Comparison of ENCODE assay signal across 11 cellular contexts in the genomic region with DNA sequence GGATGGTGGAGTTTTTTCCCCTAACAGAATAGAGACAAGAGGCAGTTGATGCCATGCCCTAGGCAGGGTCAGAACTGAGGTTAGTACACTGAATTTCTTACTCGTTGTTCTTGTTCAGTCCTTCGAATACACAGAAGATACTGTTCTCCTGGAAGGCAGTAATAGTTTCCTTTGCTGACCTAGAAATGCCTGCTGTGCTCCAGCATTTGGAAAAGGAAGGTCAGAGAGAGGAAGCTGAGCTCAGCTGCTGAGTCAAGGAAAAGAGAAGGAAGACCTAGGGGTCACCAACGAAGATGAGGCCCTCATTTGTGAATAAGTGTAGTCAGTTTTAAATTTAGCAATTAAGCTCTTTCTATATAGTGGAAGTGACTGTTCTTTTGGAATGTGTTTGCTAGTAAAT.
DNase-seq lines count a peak whose midpoint lies in the region; ATAC-seq and TF ChIP-seq lines count a peak whose summit lies in the region.
"Had no signal": no experiment of that assay in that cellular context is flagged by ENCODE, and none has a peak within 500 bp of the region (broad histone marks: within the 10 kb centered on the region; RNA-seq: fewer than 3 reads in every experiment).

No MANE protein-coding gene starts in this region.

- peaks cover 17 to 32% of the 10 kb centered on the region in 2 donors for H3K4me1 ChIP-seq in ascending aorta
- H3K4me1 ChIP-seq in right atrium auricular region = peaks cover 0 to 48% of the 10 kb centered on the region in 2 donors

- H3K27me3 Mint-ChIP-seq in activated naive CD8-positive, alpha-beta T cell treated with anti-CD3 and anti-CD28 coated beads, Interleukin-2, amount 50 U/mL, for 24 hours = no peaks in the 10 kb centered on the region

- H3K4me3 ChIP-seq in ascending aorta (peak overlapping the region in 1 of 2 donors; percentile 13), right atrium auricular region (no peak overlapping the region)

- ATAC-seq in HG03469 (IDR thresholded peaks at IDR 0.05; ENCODE audit: unreplicated experiment) = no peak
- ATAC-seq in activated naive CD8-positive, alpha-beta T cell treated with anti-CD3 and anti-CD28 coated beads, Interleukin-2, amount 50 U/mL, for 24 hours = no peak
- no peak for ATAC-seq in HG03520 (IDR thresholded peaks at IDR 0.05; ENCODE audit: unreplicated experiment)

- intact Hi-C loops in ascending aorta (cut with DNase I) = loop anchor here (5.0 kb wide), 3 partner anchors 100 to 140 kb away; a partner anchor contains a TSS

- peaks cover 53% of the 10 kb centered on the region for H3K4me1 Mint-ChIP-seq in activated naive CD8-positive, alpha-beta T cell treated with anti-CD3 and anti-CD28 coated beads, Interleukin-2, amount 50 U/mL, for 24 hours

- H3K27ac Mint-ChIP-seq in activated naive CD8-positive, alpha-beta T cell treated with anti-CD3 and anti-CD28 coated beads, Interleukin-2, amount 50 U/mL, for 24 hours = no peak overlapping the region

- DNase-seq in ELR (ENCODE audit: low read depth) (peak; percentile 92), ascending aorta (ENCODE audit: low spot score in 2 of 2) (no peak), right atrium auricular region (ENCODE audit: low spot score) (no peak), renal cortical epithelial cell (ENCODE audit: low read depth) (peak; percentile 35), HEK293T (ENCODE audit: extremely low spot score) (no peak)
- DNase-seq in activated naive CD8-positive, alpha-beta T cell treated with anti-CD3 and anti-CD28 coated beads, Interleukin-2, amount 50 U/mL, for 24 hours = no peak
- DNase-seq: activated CD4-positive, alpha-beta T cell treated with anti-CD3 and anti-CD28 coated beads for 4 hours; cerebellar nuclear complex; NCI-H526 treated with DMSO at 0.1 percent for 48 hours had no signal

- H3K27ac ChIP-seq in ascending aorta (peak overlapping the region; percentile 91 to 92), right atrium auricular region (peak overlapping the region; percentile 79 to 94)

- H3K4me3 Mint-ChIP-seq in activated naive CD8-positive, alpha-beta T cell treated with anti-CD3 and anti-CD28 coated beads, Interleukin-2, amount 50 U/mL, for 24 hours = no peak overlapping the region

- peaks cover 26% of the 10 kb centered on the region for H3K9me3 Mint-ChIP-seq in activated naive CD8-positive, alpha-beta T cell treated with anti-CD3 and anti-CD28 coated beads, Interleukin-2, amount 50 U/mL, for 24 hours

- CTCF ChIA-PET in HEK293T (lab: Yijun Ruan, JAX) = no interaction called here

- POLR2A ChIA-PET in HEK293T (lab: Yijun Ruan, JAX) = no interaction called here

- H3K27me3 ChIP-seq in ascending aorta = no peaks in the 10 kb centered on the region
- H3K27me3 ChIP-seq in right atrium auricular region = no peaks in the 10 kb centered on the region

- peaks cover 30% of the 10 kb centered on the region for H3K36me3 Mint-ChIP-seq in activated naive CD8-positive, alpha-beta T cell treated with anti-CD3 and anti-CD28 coated beads, Interleukin-2, amount 50 U/mL, for 24 hours (ENCODE audit: low read depth)

- no peaks in the 10 kb centered on the region for H3K9me3 ChIP-seq in ascending aorta
- H3K9me3 ChIP-seq in right atrium auricular region = no peaks in the 10 kb centered on the region

- H3K36me3 ChIP-seq in ascending aorta (no peaks in the 10 kb centered on the region), right atrium auricular region (no peaks in the 10 kb centered on the region)

- TF ChIP-seq CTCF in ascending aorta (IDR thresholded peaks at IDR 0.05) (no peak), right atrium auricular region (IDR thresholded peaks at IDR 0.05) (no peak)

TF ChIP-seq in HEK293T, 16 proteins besides CTCF, POLR2A, EP300 and RAD21:
- TF ChIP-seq HDGF (IDR thresholded peaks at IDR 0.05; ENCODE audit: borderline replicate concordance) (no peak), FOXA1 (IDR thresholded peaks at IDR 0.05) (no peak)

Comparison
In these comparisons a context has a peak if more than half of its experiments do, and no peak if none do; other contexts are left out.
1. DNase-seq: peak in ELR (single experiment) and renal cortical epithelial cell (single experiment); none in ascending aorta (0 of 2), right atrium auricular region (single experiment), activated naive CD8-positive, alpha-beta T cell treated with anti-CD3 and anti-CD28 coated beads, Interleukin-2, amount 50 U/mL, for 24 hours (single experiment) and HEK293T (single experiment).